In the genomic region with DNA sequence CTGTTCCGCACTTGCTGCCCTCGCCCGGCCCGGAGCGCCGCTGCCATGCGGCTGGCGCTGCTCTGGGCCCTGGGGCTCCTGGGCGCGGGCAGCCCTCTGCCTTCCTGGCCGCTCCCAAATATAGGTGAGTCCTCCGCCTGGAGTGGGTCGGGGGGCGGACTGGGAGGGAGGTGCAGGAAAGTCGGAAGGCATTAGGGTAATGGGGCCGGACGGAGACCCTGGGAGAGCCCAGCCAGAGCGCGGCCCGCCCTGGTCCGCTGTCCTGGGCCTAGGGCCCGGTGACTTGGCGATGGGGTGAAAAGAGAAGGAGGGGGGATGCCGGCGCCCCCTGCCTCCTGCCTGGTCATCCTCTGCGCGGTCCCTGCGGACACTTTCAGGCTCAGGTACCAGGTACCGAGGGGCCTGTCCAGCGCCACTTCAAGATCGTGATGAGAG, we compare ENCODE assay signal across 8 cellular contexts. TPM values are rescaled to one million over a fixed set of nuclear protein-coding genes. Genes with fewer than 3 reads are reported as not detected.
DNase-seq lines count a peak whose midpoint lies in the region; ATAC-seq and TF ChIP-seq lines count a peak whose summit lies in the region.

No MANE protein-coding gene starts in this region.

- peak overlapping the region; percentile 42; the same call in 1 of the 2 replicates for H3K9ac ChIP-seq in iPS-20b (ENCODE audit: low read depth, low read length)
- H3K9ac ChIP-seq in subcutaneous abdominal adipose tissue (ENCODE audit: low read length in 5 of 5) = peak overlapping the region; percentile 38 to 92 (median 82)

- H3K4me1 ChIP-seq in iPS-20b (ENCODE audit: insufficient read depth, low read length) (peaks cover 7% of the 10 kb centered on the region; the same call in 1 of the 2 replicates), subcutaneous abdominal adipose tissue (ENCODE audit: control insufficient read depth in 5 of 5, insufficient read depth in 5 of 5, low read length in 5 of 5) (peaks cover 13 to 46% (median 46%) of the 10 kb centered on the region in 5 donors)

- ATAC-seq in HG02798 (IDR thresholded peaks at IDR 0.05; ENCODE audit: poor library complexity, unreplicated experiment) = peak; percentile 2
- no peak for ATAC-seq in HG02610 (IDR thresholded peaks at IDR 0.05; ENCODE audit: unreplicated experiment)

- H3K9me3 ChIP-seq in iPS-20b (ENCODE audit: insufficient read depth, low read depth, low read length) (no peaks in the 10 kb centered on the region), subcutaneous abdominal adipose tissue (ENCODE audit: control insufficient read depth in 5 of 5, low read length in 5 of 5) (no peaks in the 10 kb centered on the region)

- peak overlapping the region; percentile 82 for H3K4me3 Mint-ChIP-seq in activated naive CD8-positive, alpha-beta T cell treated with anti-CD3 and anti-CD28 coated beads for 36 hours

- no peaks in the 10 kb centered on the region for H3K9me3 Mint-ChIP-seq in activated naive CD8-positive, alpha-beta T cell treated with anti-CD3 and anti-CD28 coated beads for 36 hours

- peaks cover 21% of the 10 kb centered on the region for H3K4me1 Mint-ChIP-seq in activated naive CD8-positive, alpha-beta T cell treated with anti-CD3 and anti-CD28 coated beads for 36 hours

- H3K4me3 ChIP-seq in iPS-20b (ENCODE audit: low read length) (peak overlapping the region; percentile 80), subcutaneous abdominal adipose tissue (ENCODE audit: low read depth in 1 of 5, low read length in 5 of 5) (peak overlapping the region; percentile 66 to 87 (median 83))

- H3K27me3 ChIP-seq in iPS-20b (ENCODE audit: insufficient read depth, low read length) (peaks cover 29% of the 10 kb centered on the region), subcutaneous abdominal adipose tissue (ENCODE audit: control insufficient read depth in 5 of 5, insufficient read depth in 4 of 5, low read length in 5 of 5) (no peaks in the 10 kb centered on the region)

- H3K27ac Mint-ChIP-seq in activated naive CD8-positive, alpha-beta T cell treated with anti-CD3 and anti-CD28 coated beads for 36 hours = no peak overlapping the region

- H3K36me3 Mint-ChIP-seq in activated naive CD8-positive, alpha-beta T cell treated with anti-CD3 and anti-CD28 coated beads for 36 hours = no peaks in the 10 kb centered on the region

- DNase-seq in activated naive CD8-positive, alpha-beta T cell treated with anti-CD3 and anti-CD28 coated beads for 36 hours = no peak
- DNase-seq in KG1 (lab: John Stamatoyannopoulos, UW) = no peak
- no peak for DNase-seq in effector CD8-positive, alpha-beta T cell (lab: John Stamatoyannopoulos, UW)

- H3K36me3 ChIP-seq in iPS-20b (ENCODE audit: insufficient read depth, low read depth, low read length) (0 out of 2 replicates have a peak, but pooled peaks cover 6% of the 10 kb centered on the region), subcutaneous abdominal adipose tissue (ENCODE audit: control insufficient read depth in 5 of 5, insufficient read depth in 5 of 5, low read length in 5 of 5) (peaks cover 0 to 28% (median 21%) of the 10 kb centered on the region in 5 donors)

- no peak for TF ChIP-seq CTCF in C4-2B (conservative IDR thresholded peaks at IDR 0.05)

- no peaks in the 10 kb centered on the region for H3K27me3 Mint-ChIP-seq in activated naive CD8-positive, alpha-beta T cell treated with anti-CD3 and anti-CD28 coated beads for 36 hours

- H3K27ac ChIP-seq in C4-2B (peak overlapping the region; percentile 94), iPS-20b (ENCODE audit: low read length) (no peak overlapping the region), subcutaneous abdominal adipose tissue (ENCODE audit: low read depth, low read length) (peak overlapping the region; percentile 86)

RNA-seq across cellular contexts. Expression of a gene that starts 0.2 kb away (rescaled TPM):
- total RNA-seq in activated naive CD8-positive, alpha-beta T cell treated with anti-CD3 and anti-CD28 coated beads for 36 hours = 10 to 100 TPM; 31.6 to 32.5 TPM

RNA-seq across cellular contexts. Expression of a gene that starts 12.2 kb away (rescaled TPM):
- total RNA-seq in activated naive CD8-positive, alpha-beta T cell treated with anti-CD3 and anti-CD28 coated beads for 36 hours = 1 to 10 TPM; 2.1 to 2.5 TPM

RNA-seq across cellular contexts. Expression of a gene that starts 17.7 kb away (rescaled TPM):
- not detected for total RNA-seq in activated naive CD8-positive, alpha-beta T cell treated with anti-CD3 and anti-CD28 coated beads for 36 hours

RNA-seq across cellular contexts. Expression of a gene that starts 17.8 kb away (rescaled TPM):
- under 1 TPM; 0.20 to 0.31 TPM for total RNA-seq in activated naive CD8-positive, alpha-beta T cell treated with anti-CD3 and anti-CD28 coated beads for 36 hours

RNA-seq across cellular contexts. Expression of a gene that starts 27.3 kb away (rescaled TPM):
- total RNA-seq in activated naive CD8-positive, alpha-beta T cell treated with anti-CD3 and anti-CD28 coated beads for 36 hours = 1 to 10 TPM; 4.5 to 4.6 TPM
